ENCODE assay signal across 2 cellular contexts in genomic region chr9:124493794-124494479, GRCh38.
TF ChIP-seq lines count a peak whose summit lies in the region.

No MANE protein-coding gene starts in this region.

TF ChIP-seq in GM12891, 5 proteins besides CTCF, POLR2A, EP300 and RAD21 (continued from another document):
- TF ChIP-seq TAF1 (IDR thresholded peaks at IDR 0.05; ENCODE audit: low read depth, low read length) (no peak), POU2F2 (IDR thresholded peaks at IDR 0.05; ENCODE audit: low read depth, low read length) (no peak), POLR2AphosphoS5 (IDR thresholded peaks at IDR 0.05; ENCODE audit: low read depth, low read length) (no peak)

TF ChIP-seq in H1, 55 proteins besides CTCF, POLR2A, EP300 and RAD21 (continued from another document):
- TF ChIP-seq E2F6 (IDR thresholded peaks at IDR 0.05) (no peak), BCL11A (IDR thresholded peaks at IDR 0.05; ENCODE audit: low read depth in 2 of 2, low read length in 2 of 2) (no peak), GTF2F1 (IDR thresholded peaks at IDR 0.05; ENCODE audit: borderline replicate concordance, low read depth, low read length) (no peak), HDAC2 (IDR thresholded peaks at IDR 0.05; ENCODE audit: borderline replicate concordance in 1 of 2, low read depth in 2 of 2, low read length in 2 of 2) (no peak), MAFK (IDR thresholded peaks at IDR 0.05; ENCODE audit: low read depth, low read length) (no peak), ATF3 (IDR thresholded peaks at IDR 0.05; ENCODE audit: insufficient read depth, low read depth, low read length) (no peak), SIRT6 (IDR thresholded peaks at IDR 0.05; ENCODE audit: low read length) (no peak), SRF (IDR thresholded peaks at IDR 0.05; ENCODE audit: low read depth, low read length) (no peak), JUN (IDR thresholded peaks at IDR 0.05; ENCODE audit: low read depth, low read length) (no peak)
